11 cellular contexts compared by ENCODE assay signal in genomic region chr4:55393461-55394320, GRCh38. TPM values are rescaled to one million over a fixed set of nuclear protein-coding genes. Genes with fewer than 3 reads are reported as not detected.
DNase-seq lines count a peak whose midpoint lies in the region; ATAC-seq and TF ChIP-seq lines count a peak whose summit lies in the region.
"Had no signal": no experiment of that assay in that cellular context is flagged by ENCODE, and none has a peak within 500 bp of the region (broad histone marks: within the 10 kb centered on the region; RNA-seq: fewer than 3 reads in every experiment).

No MANE protein-coding gene starts in this region.

- no peak overlapping the region for H3K4me3 Mint-ChIP-seq in activated CD8-positive, alpha-beta T cell treated with anti-CD3 and anti-CD28 coated beads, Interleukin-2, amount 10 ng/mL, durations not matched to agents 7 days and 5 days
- no peak overlapping the region for H3K4me3 Mint-ChIP-seq in activated CD8-positive, alpha-beta T cell treated with anti-CD3 and anti-CD28 coated beads for 36 hours

- no peak for DNase-seq in activated CD8-positive, alpha-beta T cell treated with anti-CD3 and anti-CD28 coated beads, Interleukin-2, amount 10 ng/mL, durations not matched to agents 7 days and 5 days
- no peak for DNase-seq in activated CD8-positive, alpha-beta T cell treated with anti-CD3 and anti-CD28 coated beads for 36 hours
- DNase-seq in NCI-H82 (lab: John Stamatoyannopoulos, UW): peak; percentile 80
- DNase-seq in fibroblast of lung (ENCODE audit: low read depth in 2 of 2): peak; percentile 29 to 59
- peak; percentile 74 for DNase-seq in superior temporal gyrus (ENCODE audit: extremely low spot score)
- DNase-seq in activated CD8-positive, alpha-beta memory T cell treated with anti-CD3 and anti-CD28 coated beads for 24 hours: no peak
- DNase-seq in breast epithelium (ENCODE audit: low spot score in 2 of 2): no peak
- DNase-seq: KG1; spleen; stimulated activated naive CD4-positive, alpha-beta T cell had no signal

- H3K9ac ChIP-seq in fibroblast of lung (ENCODE audit: insufficient read depth, low read length): no peak overlapping the region

- POLR2A ChIA-PET in activated CD8-positive, alpha-beta T cell treated with anti-CD3 and anti-CD28 coated beads, Interleukin-2, amount 10 ng/mL, durations not matched to agents 7 days and 5 days (lab: Charles Lee): no interaction called here
- POLR2A ChIA-PET in activated CD8-positive, alpha-beta T cell treated with anti-CD3 and anti-CD28 coated beads for 36 hours (lab: Charles Lee): interaction anchor here (0.6 to 1.5 kb wide), 3 partner anchors 9 to 486 kb away, joined by 3 read pairs; no protein-coding TSS in a partner anchor

- H3K27ac ChIP-seq in fibroblast of lung (ENCODE audit: insufficient read depth, low read length) (no peak overlapping the region), breast epithelium (no peak overlapping the region)

- H3K4me3 ChIP-seq in fibroblast of lung (replicated peaks in 1 of 4; ENCODE audit: control extremely low read depth in 1 of 4, insufficient read depth in 1 of 4, low read depth in 3 of 4, low read length in 4 of 4): no peak overlapping the region
- H3K4me3 ChIP-seq in breast epithelium: no peak overlapping the region
- H3K4me3 ChIP-seq: spleen had no signal

- peak overlapping the region; percentile 22 for H3K27ac Mint-ChIP-seq in activated CD8-positive, alpha-beta T cell treated with anti-CD3 and anti-CD28 coated beads, Interleukin-2, amount 10 ng/mL, durations not matched to agents 7 days and 5 days
- H3K27ac Mint-ChIP-seq in activated CD8-positive, alpha-beta T cell treated with anti-CD3 and anti-CD28 coated beads for 36 hours: no peak overlapping the region

- peaks cover 2% of the 10 kb centered on the region for H4K20me1 ChIP-seq in fibroblast of lung (ENCODE audit: control insufficient read depth, extremely low read depth, insufficient read depth, low read length)

- CTCF ChIA-PET in activated CD8-positive, alpha-beta T cell treated with anti-CD3 and anti-CD28 coated beads, Interleukin-2, amount 10 ng/mL, durations not matched to agents 7 days and 5 days (lab: Charles Lee): interaction anchor here (0.5 to 2.0 kb wide), 7 partner anchors 9 to 81 kb away, joined by 3 to 15 read pairs (median 3); partner anchors contain the start of gene SRD5A3
- CTCF ChIA-PET in activated CD8-positive, alpha-beta T cell treated with anti-CD3 and anti-CD28 coated beads for 36 hours (lab: Charles Lee): interaction anchor here (0.6 to 2.8 kb wide), 3 partner anchors 9 to 47 kb away, joined by 3 to 28 read pairs (median 3); partner anchors contain the start of gene SRD5A3

- peaks cover 20% of the 10 kb centered on the region for H3K36me3 Mint-ChIP-seq in activated CD8-positive, alpha-beta T cell treated with anti-CD3 and anti-CD28 coated beads, Interleukin-2, amount 10 ng/mL, durations not matched to agents 7 days and 5 days (ENCODE audit: low read depth)
- peaks cover 19% of the 10 kb centered on the region for H3K36me3 Mint-ChIP-seq in activated CD8-positive, alpha-beta T cell treated with anti-CD3 and anti-CD28 coated beads for 36 hours (ENCODE audit: low read depth)

- no peaks in the 10 kb centered on the region for H3K27me3 Mint-ChIP-seq in activated CD8-positive, alpha-beta T cell treated with anti-CD3 and anti-CD28 coated beads, Interleukin-2, amount 10 ng/mL, durations not matched to agents 7 days and 5 days (ENCODE audit: low read depth)
- peaks cover 3% of the 10 kb centered on the region for H3K27me3 Mint-ChIP-seq in activated CD8-positive, alpha-beta T cell treated with anti-CD3 and anti-CD28 coated beads for 36 hours

- H3K9me3 Mint-ChIP-seq in activated CD8-positive, alpha-beta T cell treated with anti-CD3 and anti-CD28 coated beads, Interleukin-2, amount 10 ng/mL, durations not matched to agents 7 days and 5 days (ENCODE audit: insufficient read depth): no peaks in the 10 kb centered on the region
- H3K9me3 Mint-ChIP-seq in activated CD8-positive, alpha-beta T cell treated with anti-CD3 and anti-CD28 coated beads for 36 hours: no peaks in the 10 kb centered on the region

- H3K27me3 ChIP-seq in fibroblast of lung (ENCODE audit: control insufficient read depth, insufficient read depth, low read length) (no peaks in the 10 kb centered on the region), breast epithelium (no peaks in the 10 kb centered on the region)
- H3K27me3 ChIP-seq: spleen had no signal

- no peak overlapping the region for H2AFZ ChIP-seq in fibroblast of lung (ENCODE audit: low read length)

- no peak overlapping the region for H3K4me2 ChIP-seq in fibroblast of lung (ENCODE audit: extremely low read depth, insufficient read depth, low read length)

- no peak for ATAC-seq in activated CD8-positive, alpha-beta T cell treated with anti-CD3 and anti-CD28 coated beads, Interleukin-2, amount 10 ng/mL, durations not matched to agents 7 days and 5 days
- no peak for ATAC-seq in activated CD8-positive, alpha-beta T cell treated with anti-CD3 and anti-CD28 coated beads for 36 hours
- no peak for ATAC-seq in GM21717 (IDR thresholded peaks at IDR 0.05; ENCODE audit: unreplicated experiment)

- H3K79me2 ChIP-seq in fibroblast of lung (ENCODE audit: control insufficient read depth, insufficient read depth, low read length): peaks cover 30% of the 10 kb centered on the region

- H3K36me3 ChIP-seq in fibroblast of lung (ENCODE audit: control insufficient read depth, insufficient read depth, low read length) (peaks cover 4% of the 10 kb centered on the region), breast epithelium (no peaks in the 10 kb centered on the region)

- TF ChIP-seq POLR2A in breast epithelium (IDR thresholded peaks at IDR 0.05): no peak

- peaks cover 32% of the 10 kb centered on the region for H3K4me1 Mint-ChIP-seq in activated CD8-positive, alpha-beta T cell treated with anti-CD3 and anti-CD28 coated beads, Interleukin-2, amount 10 ng/mL, durations not matched to agents 7 days and 5 days (ENCODE audit: low read depth)
- peaks cover 25% of the 10 kb centered on the region for H3K4me1 Mint-ChIP-seq in activated CD8-positive, alpha-beta T cell treated with anti-CD3 and anti-CD28 coated beads for 36 hours (ENCODE audit: low read depth)

- no peak for TF ChIP-seq CTCF in activated CD8-positive, alpha-beta T cell treated with anti-CD3 and anti-CD28 coated beads for 36 hours (IDR thresholded peaks at IDR 0.05)
- TF ChIP-seq CTCF in fibroblast of lung (conservative IDR thresholded peaks at IDR 0.05 in 1 of 2, IDR thresholded peaks at IDR 0.05 in 1 of 2; ENCODE audit: low read depth in 1 of 2, low read length in 2 of 2) (no peak), breast epithelium (IDR thresholded peaks at IDR 0.05) (no peak)

- H3K9me3 ChIP-seq in fibroblast of lung (ENCODE audit: control insufficient read depth, insufficient read depth, low read depth, low read length) (no peaks in the 10 kb centered on the region), breast epithelium (no peaks in the 10 kb centered on the region)
- H3K9me3 ChIP-seq: spleen had no signal

- peaks cover 5% of the 10 kb centered on the region for H3K4me1 ChIP-seq in fibroblast of lung (ENCODE audit: control insufficient read depth, extremely low read depth, insufficient read depth, low read length)
- no peaks in the 10 kb centered on the region for H3K4me1 ChIP-seq in breast epithelium

- intact Hi-C loops in activated CD8-positive, alpha-beta T cell treated with anti-CD3 and anti-CD28 coated beads for 36 hours (cut with micrococcal nuclease): loop anchor here (2.0 kb wide), 1 partner anchor 47 kb away; the partner anchor contains the start of gene SRD5A3
- intact Hi-C loops in breast epithelium (cut with DNase I; ENCODE audit: low total_unique reads): no loop called here

RNA-seq across cellular contexts. Expression of gene TMEM165, which starts 2.1 kb away (rescaled TPM):
- 10 to 100 TPM; 66.2 to 68.7 TPM for total RNA-seq in activated CD8-positive, alpha-beta T cell treated with anti-CD3 and anti-CD28 coated beads, Interleukin-2, amount 10 ng/mL, durations not matched to agents 7 days and 5 days
- 10 to 100 TPM; 46.6 to 46.9 TPM for total RNA-seq in activated CD8-positive, alpha-beta T cell treated with anti-CD3 and anti-CD28 coated beads for 36 hours
- total RNA-seq in fibroblast of lung: 98.9 and 108 TPM in 2 replicates
- 103 and 183 TPM in 2 replicates for polyA plus RNA-seq in fibroblast of lung
- 71.1 and 102 TPM in 2 replicates for polyA plus RNA-seq in fibroblast of lung (2012)
- 137 and 166 TPM in 2 replicates for polyA minus RNA-seq in fibroblast of lung (ENCODE audit: low replicate concordance)
- 100 to 1,000 TPM; 165 to 386 (median 204) TPM for total RNA-seq in breast epithelium

RNA-seq across cellular contexts. Expression of gene SRD5A3, which starts 47.6 kb away (rescaled TPM):
- total RNA-seq in activated CD8-positive, alpha-beta T cell treated with anti-CD3 and anti-CD28 coated beads, Interleukin-2, amount 10 ng/mL, durations not matched to agents 7 days and 5 days: 1 to 10 TPM; 6.5 to 8.6 TPM
- total RNA-seq in activated CD8-positive, alpha-beta T cell treated with anti-CD3 and anti-CD28 coated beads for 36 hours: 10 to 100 TPM; 12.9 to 15.9 TPM
- total RNA-seq in fibroblast of lung (4.6 and 5.0 TPM in 2 replicates), breast epithelium (10 to 100 TPM; 13.9 to 20.3 (median 14.4) TPM)
- polyA plus RNA-seq in fibroblast of lung: 12.3 and 14.3 TPM in 2 replicates
- polyA plus RNA-seq in fibroblast of lung (2012): 12.6 and 15.7 TPM in 2 replicates
- polyA minus RNA-seq in fibroblast of lung (ENCODE audit: low replicate concordance): 22.0 and 22.2 TPM in 2 replicates

Comparison
In these comparisons a context has a peak if more than half of its experiments do, and no peak if none do; other contexts are left out.
1. DNase-seq: peak in NCI-H82 (single experiment), fibroblast of lung (2 of 2) and superior temporal gyrus (single experiment); none in activated CD8-positive, alpha-beta T cell treated with anti-CD3 and anti-CD28 coated beads, Interleukin-2, amount 10 ng/mL, durations not matched to agents 7 days and 5 days (single experiment), activated CD8-positive, alpha-beta T cell treated with anti-CD3 and anti-CD28 coated beads for 36 hours (single experiment), activated CD8-positive, alpha-beta memory T cell treated with anti-CD3 and anti-CD28 coated beads for 24 hours (single experiment) and breast epithelium (0 of 2).